ENCODE assay signal across 25 cellular contexts in genomic region chr5:858726-859125, GRCh38.
"Had no signal": no experiment of that assay in that cellular context is flagged by ENCODE, and none has a peak within 500 bp of the region (broad histone marks: within the 10 kb centered on the region; RNA-seq: fewer than 3 reads in every experiment).

No MANE protein-coding gene starts in this region.

- H3K9me3 Mint-ChIP-seq: activated B cell treated with CpG ODN at 0.5 μM for 24 hours; activated CD4-positive, alpha-beta memory T cell treated with anti-CD3 and anti-CD28 coated beads, Interleukin-2, amount 10 ng/mL, durations not matched to agents 7 days and 5 days; activated naive CD4-positive, alpha-beta T cell treated with anti-CD3 and anti-CD28 coated beads for 36 hours; activated T-cell treated with anti-CD3 and anti-CD28 coated beads, Interleukin-2, amount 50 U/mL, for 24 hours; activated T-helper 2 cell treated with anti-CD3 and anti-CD28 coated beads, Interferon-gamma antibody, Interleukin-2, Interleukin-4, amounts not matched to agents 10 μg/mL and 5 μg/mL and 100 μg/mL, durations not matched to agents 14 hours and 24 hours and 36 hours; nephron; stimulated activated naive CD8-positive, alpha-beta T cell treated with anti-CD3 and anti-CD28 coated beads, Interleukin-15, amount 100 ng/mL, for 72 hours; T-helper 2 cell treated with Interferon-gamma antibody and Interleukin-4, amounts not matched to agents 5 μg/mL and 100 μg/mL, for 36 hours had no signal

- H3K27ac ChIP-seq: brain microvascular endothelial cell, esophagus muscularis mucosa, gastroesophageal sphincter, heart left ventricle, left lung, right lobe of liver, suprapubic skin, transverse colon, vagina had no signal

- H3K27me3 ChIP-seq: brain microvascular endothelial cell, heart left ventricle, left lung, right lobe of liver, transverse colon, vagina had no signal

- H3K4me1 ChIP-seq: esophagus muscularis mucosa, gastroesophageal sphincter, heart left ventricle, left lung, right lobe of liver, suprapubic skin, transverse colon, vagina had no signal

- DNase-seq: activated B cell treated with CpG ODN at 0.5 μM for 24 hours; activated CD4-positive, alpha-beta memory T cell treated with anti-CD3 and anti-CD28 coated beads, Interleukin-2, amount 10 ng/mL, durations not matched to agents 7 days and 5 days; activated CD4-positive, alpha-beta T cell treated with anti-CD3 and anti-CD28 coated beads for 4 hours; activated naive CD4-positive, alpha-beta T cell treated with anti-CD3 and anti-CD28 coated beads for 36 hours; activated T-cell treated with anti-CD3 and anti-CD28 coated beads, Interleukin-2, amount 50 U/mL, for 24 hours; brain microvascular endothelial cell; central memory CD4-positive, alpha-beta T cell; cortex of kidney; mammary epithelial cell; midbrain; small intestine; stimulated activated CD4-positive, alpha-beta T cell treated with anti-CD3 and anti-CD28 coated beads, Interleukin-15, amount 100 ng/mL, for 24 hours; stimulated activated CD4-positive, alpha-beta T cell treated with anti-CD3 and anti-CD28 coated beads, Interleukin-2, amount 100 ng/mL, for 48 hours; stimulated activated naive CD8-positive, alpha-beta T cell treated with anti-CD3 and anti-CD28 coated beads, Interleukin-15, amount 100 ng/mL, for 72 hours; transverse colon had no signal

- ATAC-seq: gastroesophageal sphincter; heart left ventricle; left lung; right lobe of liver; stimulated activated naive CD8-positive, alpha-beta T cell treated with anti-CD3 and anti-CD28 coated beads, Interleukin-15, amount 100 ng/mL, for 72 hours had no signal

- H3K27ac Mint-ChIP-seq: activated B cell treated with CpG ODN at 0.5 μM for 24 hours; activated CD4-positive, alpha-beta memory T cell treated with anti-CD3 and anti-CD28 coated beads, Interleukin-2, amount 10 ng/mL, durations not matched to agents 7 days and 5 days; activated naive CD4-positive, alpha-beta T cell treated with anti-CD3 and anti-CD28 coated beads for 36 hours; activated T-cell treated with anti-CD3 and anti-CD28 coated beads, Interleukin-2, amount 50 U/mL, for 24 hours; activated T-helper 2 cell treated with anti-CD3 and anti-CD28 coated beads, Interferon-gamma antibody, Interleukin-2, Interleukin-4, amounts not matched to agents 10 μg/mL and 5 μg/mL and 100 μg/mL, durations not matched to agents 14 hours and 24 hours and 36 hours; T-helper 2 cell treated with Interferon-gamma antibody and Interleukin-4, amounts not matched to agents 5 μg/mL and 100 μg/mL, for 36 hours had no signal

- H3K4me3 ChIP-seq: esophagus muscularis mucosa, gastroesophageal sphincter, heart left ventricle, left lung, right lobe of liver, suprapubic skin, transverse colon, vagina had no signal

- H3K9me3 ChIP-seq: esophagus muscularis mucosa, gastroesophageal sphincter, heart left ventricle, left lung, right lobe of liver, suprapubic skin, transverse colon, vagina had no signal

- H3K4me1 Mint-ChIP-seq: activated B cell treated with CpG ODN at 0.5 μM for 24 hours; activated CD4-positive, alpha-beta memory T cell treated with anti-CD3 and anti-CD28 coated beads, Interleukin-2, amount 10 ng/mL, durations not matched to agents 7 days and 5 days; nephron; stimulated activated naive CD8-positive, alpha-beta T cell treated with anti-CD3 and anti-CD28 coated beads, Interleukin-15, amount 100 ng/mL, for 72 hours had no signal

- H3K4me3 Mint-ChIP-seq: activated B cell treated with CpG ODN at 0.5 μM for 24 hours; activated CD4-positive, alpha-beta memory T cell treated with anti-CD3 and anti-CD28 coated beads, Interleukin-2, amount 10 ng/mL, durations not matched to agents 7 days and 5 days; activated naive CD4-positive, alpha-beta T cell treated with anti-CD3 and anti-CD28 coated beads for 36 hours; activated T-cell treated with anti-CD3 and anti-CD28 coated beads, Interleukin-2, amount 50 U/mL, for 24 hours; nephron; stimulated activated naive CD8-positive, alpha-beta T cell treated with anti-CD3 and anti-CD28 coated beads, Interleukin-15, amount 100 ng/mL, for 72 hours; T-helper 2 cell treated with Interferon-gamma antibody and Interleukin-4, amounts not matched to agents 5 μg/mL and 100 μg/mL, for 36 hours had no signal

- H3K27me3 Mint-ChIP-seq: activated B cell treated with CpG ODN at 0.5 μM for 24 hours; activated CD4-positive, alpha-beta memory T cell treated with anti-CD3 and anti-CD28 coated beads, Interleukin-2, amount 10 ng/mL, durations not matched to agents 7 days and 5 days; activated T-cell treated with anti-CD3 and anti-CD28 coated beads, Interleukin-2, amount 50 U/mL, for 24 hours; stimulated activated naive CD8-positive, alpha-beta T cell treated with anti-CD3 and anti-CD28 coated beads, Interleukin-15, amount 100 ng/mL, for 72 hours had no signal
